ENCODE assay signal across 11 cellular contexts in the genomic region with DNA sequence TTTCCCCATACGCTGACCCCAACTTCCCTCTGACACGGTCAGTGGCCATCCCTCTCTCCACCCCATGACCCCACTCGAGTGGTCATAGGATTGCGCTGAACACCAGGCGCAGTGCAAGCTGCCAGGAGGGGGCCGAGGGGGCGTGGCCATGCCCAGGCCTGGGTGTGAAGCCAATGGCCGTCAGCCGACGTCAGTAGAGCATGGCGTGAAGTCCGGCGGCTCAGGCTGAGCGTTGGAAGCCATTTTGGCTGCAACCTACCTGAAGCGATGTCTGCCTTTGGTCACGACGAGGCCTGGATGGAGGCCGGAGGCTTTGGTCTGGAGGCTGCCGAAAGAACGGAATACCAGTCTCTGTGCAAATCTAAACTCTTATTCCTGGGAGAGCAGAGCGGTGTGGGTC. TPM values are rescaled to one million over a fixed set of nuclear protein-coding genes. Genes with fewer than 3 reads are reported as not detected.
"Had no signal": no experiment of that assay in that cellular context is flagged by ENCODE, and none has a peak within 500 bp of the region (broad histone marks: within the 10 kb centered on the region; RNA-seq: fewer than 3 reads in every experiment).

A gene (plus strand): TSS at position 222 of the 400 bp plus-strand sequence. CDS start 46 bp downstream, at position 268.

- H3K4me1 ChIP-seq: HAP-1 had no signal

- ATAC-seq: HCT116, HepG2 had no signal

- H3K4me3 ChIP-seq: GM23248, HAP-1 had no signal

- H3K27ac ChIP-seq: GM23248 had no signal

- DNase-seq: GM23248, GOT3, H7, HFFc6, KBM-7 had no signal

- H3K9me3 ChIP-seq: HAP-1 had no signal

RNA-seq across cellular contexts. Expression of the gene that starts here (rescaled TPM):
- total RNA-seq: GM23248, H4, H7, HepG2, HFFc6, HT-29 had no signal
- polyA plus RNA-seq: GM23248, HepG2, IgD-negative memory B cell had no signal
